In genomic region chr2:126399001-126399400, GRCh38 we compare ENCODE assay signal across 14 cellular contexts.
DNase-seq lines count a peak whose midpoint lies in the region; ATAC-seq and TF ChIP-seq lines count a peak whose summit lies in the region.
"Had no signal": no experiment of that assay in that cellular context is flagged by ENCODE, and none has a peak within 500 bp of the region (broad histone marks: within the 10 kb centered on the region; RNA-seq: fewer than 3 reads in every experiment).

No MANE protein-coding gene starts in this region.

- H3K36me3 ChIP-seq in OCI-LY3 (replicated peaks; ENCODE audit: low read depth, low read length) = no peaks in the 10 kb centered on the region
- H3K36me3 ChIP-seq in endodermal cell (ENCODE audit: control insufficient read depth, insufficient read depth, low read length) = no peaks in the 10 kb centered on the region
- H3K36me3 ChIP-seq: BLaER1 treated with 17β-estradiol and CSF1 and Interleukin-3, amounts not matched to agents 10 nM and 100 nM; pancreas; thoracic aorta had no signal

- no peak overlapping the region for H3K27ac Mint-ChIP-seq in endodermal cell

- no peak overlapping the region for H2AFZ ChIP-seq in OCI-LY3 (ENCODE audit: low read depth, low read length)

- H3K36me3 Mint-ChIP-seq in endodermal cell (ENCODE audit: low read depth) = no peaks in the 10 kb centered on the region

- DNase-seq in COR-L47 (lab: John Stamatoyannopoulos, UW) (peak; percentile 4), GM13977 (ENCODE audit: low spot score) (no peak), endodermal cell (peak; percentile 69), left cardiac atrium (no peak), NCI-H69 (lab: John Stamatoyannopoulos, UW) (no peak)
- DNase-seq: effector CD8-positive, alpha-beta T cell; mammary epithelial cell; NCI-H2081 treated with DMSO at 0.1 percent for 48 hours; pancreas had no signal

- H3K27me3 Mint-ChIP-seq in endodermal cell (ENCODE audit: insufficient read depth) = peaks cover 3% of the 10 kb centered on the region

- H3K9me3 ChIP-seq in OCI-LY3 (ENCODE audit: insufficient read depth, low read length) (no peaks in the 10 kb centered on the region), endodermal cell (ENCODE audit: control insufficient read depth, low read length) (peaks cover 7% of the 10 kb centered on the region)
- H3K9me3 ChIP-seq: BLaER1 treated with 17β-estradiol and CSF1 and Interleukin-3, amounts not matched to agents 10 nM and 100 nM; pancreas; thoracic aorta had no signal

- peaks cover 4% of the 10 kb centered on the region for H3K9me3 Mint-ChIP-seq in endodermal cell

- H3K4me3 Mint-ChIP-seq in endodermal cell = no peak overlapping the region

- H3K4me2 ChIP-seq in OCI-LY3 (ENCODE audit: low read length) = no peak overlapping the region
- H3K4me2 ChIP-seq: BLaER1 treated with 17β-estradiol and CSF1 and Interleukin-3, amounts not matched to agents 10 nM and 100 nM had no signal

- no peaks in the 10 kb centered on the region for H3K4me1 Mint-ChIP-seq in endodermal cell

- TF ChIP-seq CTCF in GM13977 (IDR thresholded peaks at IDR 0.05; ENCODE audit: extremely low read depth, insufficient read depth, missing control alignments) = peak; percentile 25
- peak; percentile 31 for TF ChIP-seq CTCF in OCI-LY3 (IDR thresholded peaks at IDR 0.05; ENCODE audit: low read depth, low read length)
- TF ChIP-seq CTCF in endodermal cell (conservative IDR thresholded peaks at IDR 0.05) = peak; percentile 65

- WGBS in endodermal cell (ENCODE audit: insufficient coverage in 1 of 2, insufficient read length in 1 of 2), 2 experiments = 100% methylated on average over 1 to 2 of the region's 2 CpGs

- H3K27me3 ChIP-seq in OCI-LY3 (ENCODE audit: low read depth, low read length) (no peaks in the 10 kb centered on the region), endodermal cell (ENCODE audit: control insufficient read depth, insufficient read depth, low read length, poor library complexity, severe bottlenecking) (no peaks in the 10 kb centered on the region)
- H3K27me3 ChIP-seq: BLaER1 treated with 17β-estradiol and CSF1 and Interleukin-3, amounts not matched to agents 10 nM and 100 nM; pancreas had no signal

- H3K4me1 ChIP-seq in OCI-LY3 (ENCODE audit: low read length) = no peaks in the 10 kb centered on the region
- no peaks in the 10 kb centered on the region for H3K4me1 ChIP-seq in endodermal cell (ENCODE audit: control insufficient read depth, insufficient read depth, low read length)
- H3K4me1 ChIP-seq: BLaER1 treated with 17β-estradiol and CSF1 and Interleukin-3, amounts not matched to agents 10 nM and 100 nM; pancreas had no signal

- no peaks in the 10 kb centered on the region for H4K20me1 ChIP-seq in OCI-LY3 (ENCODE audit: insufficient read depth, low read length)
- H4K20me1 ChIP-seq: BLaER1 treated with 17β-estradiol and CSF1 and Interleukin-3, amounts not matched to agents 10 nM and 100 nM had no signal

- H3K4me3 ChIP-seq in OCI-LY3 (ENCODE audit: low read length) (no peak overlapping the region), endodermal cell (ENCODE audit: low read length) (no peak overlapping the region)
- H3K4me3 ChIP-seq: BLaER1 treated with 17β-estradiol and CSF1 and Interleukin-3, amounts not matched to agents 10 nM and 100 nM; pancreas; thoracic aorta had no signal

- in situ Hi-C loops in GM13977 (cut with MboI; ENCODE audit: low pct_unique_long_range_greater_than_20kb, low sequenced_read_pairs, unreplicated experiment) = no loop called here

- no peaks in the 10 kb centered on the region for H3K79me2 ChIP-seq in OCI-LY3 (ENCODE audit: low read length)

- H3K27ac ChIP-seq in OCI-LY3 (ENCODE audit: low read length) (no peak overlapping the region), endodermal cell (ENCODE audit: low read depth, low read length) (no peak overlapping the region)
- H3K27ac ChIP-seq: BLaER1 treated with 17β-estradiol and CSF1 and Interleukin-3, amounts not matched to agents 10 nM and 100 nM; pancreas; thoracic aorta had no signal

- ATAC-seq in left cardiac atrium (no peak), HG03571 (IDR thresholded peaks at IDR 0.05; ENCODE audit: unreplicated experiment) (no peak), HG03196 (IDR thresholded peaks at IDR 0.05; ENCODE audit: unreplicated experiment) (no peak)
- ATAC-seq: pancreas had no signal

- intact Hi-C loops in left cardiac atrium (cut with DNase I) = no loop called here

- H3K9ac ChIP-seq in OCI-LY3 (ENCODE audit: low read length) (no peak overlapping the region), endodermal cell (ENCODE audit: extremely low read depth, low read length, poor library complexity, severe bottlenecking) (no peak overlapping the region)
- H3K9ac ChIP-seq: BLaER1 treated with 17β-estradiol and CSF1 and Interleukin-3, amounts not matched to agents 10 nM and 100 nM had no signal

Comparison
In these comparisons a context has a peak if more than half of its experiments do, and no peak if none do; other contexts are left out.
1. DNase-seq: peak in COR-L47 (single experiment) and endodermal cell (single experiment); none in GM13977 (single experiment), left cardiac atrium (single experiment) and NCI-H69 (single experiment).
2. Peak in every context shown above with its lines, with median percentiles within 50 percentile points of each other: CTCF ChIP-seq.